ENCODE assay signal across 8 cellular contexts in the genomic region with DNA sequence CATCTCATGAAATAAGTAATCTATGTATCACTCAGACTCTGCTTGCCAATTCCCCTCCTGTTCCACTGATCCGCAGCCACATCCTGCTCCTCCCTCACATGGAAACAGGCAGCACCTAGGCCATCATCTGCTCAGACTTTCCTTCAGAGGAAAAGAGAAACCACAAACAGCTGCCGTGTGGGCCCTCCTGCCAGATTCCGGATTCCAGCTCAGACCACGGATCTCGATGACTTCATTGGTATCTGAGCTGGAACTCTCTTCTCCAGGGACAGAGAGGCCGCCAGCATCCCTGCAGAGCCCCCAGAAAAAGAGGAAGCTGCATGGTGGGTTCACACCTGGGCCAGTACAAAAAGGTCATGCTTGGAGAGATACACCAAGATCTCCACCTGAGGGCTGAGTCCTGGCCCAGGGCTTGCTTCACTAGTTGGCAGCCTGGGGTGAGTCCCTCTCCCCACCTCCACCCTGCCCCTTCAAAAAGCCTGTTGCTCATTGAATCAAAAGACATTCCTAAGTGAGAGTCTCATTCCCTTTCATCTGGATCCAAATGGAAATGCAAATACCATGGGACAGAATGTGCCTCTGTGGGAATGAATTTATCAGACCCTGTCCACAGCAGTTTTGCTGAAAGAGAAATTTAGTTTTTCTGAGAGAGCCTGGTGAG.
DNase-seq lines count a peak whose midpoint lies in the region; ATAC-seq and TF ChIP-seq lines count a peak whose summit lies in the region.

No MANE protein-coding gene starts in this region.

- H3K9ac ChIP-seq in DND-41 (ENCODE audit: low read depth, low read length) (no peak overlapping the region), HUES48 (ENCODE audit: low read depth, low read length) (no peak overlapping the region)

- in situ Hi-C loops in HAP-1 (cut with MboI; ENCODE audit: low sequenced_read_pairs): no loop called here

- ATAC-seq in DND-41 (ENCODE audit: insufficient read depth, low read depth) (peak; percentile 86), HG02678 (IDR thresholded peaks at IDR 0.05; ENCODE audit: unreplicated experiment) (no peak), HG03439 (IDR thresholded peaks at IDR 0.05; ENCODE audit: unreplicated experiment) (no peak)

- no peak overlapping the region for H3K4me3 ChIP-seq in DND-41 (ENCODE audit: low read depth in 1 of 2, low read length in 2 of 2)
- no peak overlapping the region for H3K4me3 ChIP-seq in HUES48 (ENCODE audit: low read depth, low read length)
- H3K4me3 ChIP-seq in WI38 (ENCODE audit: low read depth, low read length): peak overlapping the region; percentile 36
- H3K4me3 ChIP-seq in HAP-1: no peak overlapping the region

- H3K36me3 ChIP-seq in DND-41 (ENCODE audit: insufficient read depth, low read length) (no peaks in the 10 kb centered on the region), HUES48 (ENCODE audit: control insufficient read depth, insufficient read depth, low read length) (no peaks in the 10 kb centered on the region), HAP-1 (replicated peaks) (no peaks in the 10 kb centered on the region)

- H3K9me3 ChIP-seq in DND-41 (ENCODE audit: insufficient read depth, low read length, severe bottlenecking): no peaks in the 10 kb centered on the region
- no peaks in the 10 kb centered on the region for H3K9me3 ChIP-seq in HUES48 (ENCODE audit: control insufficient read depth, insufficient read depth, low read length)
- no peaks in the 10 kb centered on the region for H3K9me3 ChIP-seq in HAP-1

- DNase-seq in DND-41 (peak; percentile 49), germinal center (ENCODE audit: low spot score) (peak; percentile 60), activated gamma-delta T cell (lab: John Stamatoyannopoulos, UW) (no peak), HAP-1 (ENCODE audit: low spot score in 2 of 2) (no peak)

- H3K4me2 ChIP-seq in DND-41 (ENCODE audit: insufficient read depth, low read length): no peak overlapping the region

- no peak overlapping the region for H2AFZ ChIP-seq in DND-41 (ENCODE audit: low read depth, low read length)

- H3K4me1 ChIP-seq in DND-41 (ENCODE audit: insufficient read depth, low read length): peaks cover 5% of the 10 kb centered on the region; the same call in 1 of the 2 replicates
- peaks cover 7% of the 10 kb centered on the region; the same call in 1 of the 2 replicates for H3K4me1 ChIP-seq in HUES48 (ENCODE audit: control insufficient read depth, insufficient read depth, low read length)
- no peaks in the 10 kb centered on the region for H3K4me1 ChIP-seq in HAP-1

- peaks cover 29% of the 10 kb centered on the region for H3K27me3 ChIP-seq in DND-41 (ENCODE audit: insufficient read depth, low read length, poor library complexity)
- H3K27me3 ChIP-seq in HUES48 (ENCODE audit: control insufficient read depth, insufficient read depth, low read length): peaks cover 15% of the 10 kb centered on the region; the same call in 1 of the 2 replicates
- no peaks in the 10 kb centered on the region; the same call in 1 of the 2 replicates for H3K27me3 ChIP-seq in HAP-1 (ENCODE audit: low read depth)

- H3K79me2 ChIP-seq in DND-41 (ENCODE audit: insufficient read depth, low read length): no peaks in the 10 kb centered on the region

- H3K27ac ChIP-seq in DND-41 (ENCODE audit: low read length): no peak overlapping the region
- peak overlapping the region; percentile 45 for H3K27ac ChIP-seq in HUES48 (ENCODE audit: low read depth, low read length)

- no peak for TF ChIP-seq CTCF in DND-41 (IDR thresholded peaks at IDR 0.05; ENCODE audit: borderline replicate concordance, extremely low read depth, low read length, poor library complexity, severe bottlenecking)
- no peak for TF ChIP-seq CTCF in WI38 (IDR thresholded peaks at IDR 0.05; ENCODE audit: low read depth, low read length)

- 0 out of 2 replicates have a peak, but pooled peaks cover 6% of the 10 kb centered on the region for H4K20me1 ChIP-seq in DND-41 (ENCODE audit: insufficient read depth, low read length)

Comparison
In these comparisons a context has a peak if more than half of its experiments do, and no peak if none do; other contexts are left out.
1. DNase-seq: peak in DND-41 (single experiment) and germinal center (single experiment); none in activated gamma-delta T cell (single experiment) and HAP-1 (0 of 2).